In the genomic region with DNA sequence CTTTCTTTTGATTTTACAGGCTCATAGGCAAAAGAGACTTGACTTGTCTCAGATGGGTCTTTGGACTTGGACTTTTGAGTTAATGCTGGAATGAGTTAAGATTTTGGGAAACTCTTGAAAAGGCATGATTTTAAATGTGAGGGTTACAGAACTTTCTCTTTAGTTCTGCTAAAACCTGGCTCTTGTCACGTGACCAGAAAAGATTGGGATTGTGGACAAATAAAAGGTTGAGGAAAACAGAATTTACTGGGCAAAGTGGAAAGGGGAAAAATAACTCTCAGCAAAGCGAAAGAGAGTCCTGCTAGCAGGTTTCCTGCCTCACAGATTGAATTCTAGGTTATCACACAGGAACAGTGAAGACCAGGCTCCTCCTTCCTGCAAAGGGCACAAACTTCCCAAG, we compare ENCODE assay signal across 33 cellular contexts.
"Had no signal": no experiment of that assay in that cellular context is flagged by ENCODE, and none has a peak within 500 bp of the region (broad histone marks: within the 10 kb centered on the region; RNA-seq: fewer than 3 reads in every experiment).

No MANE protein-coding gene starts in this region.

- H3K27me3 ChIP-seq: adrenal gland, ascending aorta, body of pancreas, brain microvascular endothelial cell, cardiac muscle cell had no signal

- ATAC-seq: activated naive CD4-positive, alpha-beta T cell treated with anti-CD3 and anti-CD28 coated beads, Interleukin-2, amount 50 U/mL, for 72 hours; activated naive CD8-positive, alpha-beta T cell treated with anti-CD3 and anti-CD28 coated beads, Interleukin-2, amount 50 U/mL, for 24 hours; activated T-cell treated with anti-CD3 and anti-CD28 coated beads, Interleukin-2, amount 50 U/mL, for 4 hours; activated T-cell treated with anti-CD3 and anti-CD28 coated beads, Interleukin-2, amount 50 U/mL, for 72 hours; activated T-helper 17 cell treated with anti-CD3 and anti-CD28 coated beads, Interleukin-2, amount 50 U/mL, for 72 hours; body of pancreas had no signal

- H3K4me3 ChIP-seq: adrenal gland, ascending aorta, body of pancreas, breast epithelium, cardiac muscle cell had no signal

- H3K36me3 ChIP-seq: adrenal gland, ascending aorta, brain microvascular endothelial cell, breast epithelium, cardiac muscle cell had no signal

- H3K27ac ChIP-seq: adrenal gland, ascending aorta, body of pancreas, brain microvascular endothelial cell, breast epithelium, cardiac muscle cell had no signal

- FAIRE-seq: astrocyte, bronchial epithelial cell had no signal

- H3K9me3 ChIP-seq: adrenal gland, ascending aorta, body of pancreas had no signal

- DNase-seq: activated effector memory CD4-positive, alpha-beta T cell treated with anti-CD3 and anti-CD28 coated beads, Interleukin-2, amount 50 U/mL, for 16 hours; activated effector memory CD4-positive, alpha-beta T cell treated with Interleukin-2 at 50 U/mL for 16 hours; activated gamma-delta T cell; activated gamma-delta T cell treated with Interleukin-2 at 50 U/mL for 16 hours; activated naive CD4-positive, alpha-beta T cell; activated naive CD4-positive, alpha-beta T cell treated with anti-CD3 and anti-CD28 coated beads for 36 hours; activated naive CD4-positive, alpha-beta T cell treated with anti-CD3 and anti-CD28 coated beads, Interleukin-2, amount 10 ng/mL, durations not matched to agents 7 days and 5 days; activated naive CD4-positive, alpha-beta T cell treated with anti-CD3 and anti-CD28 coated beads, Interleukin-2, amount 50 U/mL, for 16 hours; activated naive CD4-positive, alpha-beta T cell treated with Interleukin-2 at 50 U/mL for 16 hours; activated naive CD8-positive, alpha-beta T cell treated with anti-CD3 and anti-CD28 coated beads for 36 hours; activated naive CD8-positive, alpha-beta T cell treated with anti-CD3 and anti-CD28 coated beads, Interleukin-2, amount 10 ng/mL, durations not matched to agents 7 days and 5 days; activated naive CD8-positive, alpha-beta T cell treated with anti-CD3 and anti-CD28 coated beads, Interleukin-2, amount 50 U/mL, for 24 hours; activated T-cell treated with anti-CD3 and anti-CD28 coated beads, Interleukin-2, amount 50 U/mL, for 24 hours; activated T-cell treated with anti-CD3 and anti-CD28 coated beads, Interleukin-2, amount 50 U/mL, for 4 hours; activated T-cell treated with anti-CD3 and anti-CD28 coated beads, Interleukin-2, amount 50 U/mL, for 48 hours; activated T-cell treated with anti-CD3 and anti-CD28 coated beads, Interleukin-2, amount 50 U/mL, for 72 hours; adrenal gland; amniotic stem cell; amygdala; anterior cingulate cortex; aorta; body of pancreas; brain microvascular endothelial cell; caudate nucleus; central memory CD4-positive, alpha-beta T cell; cerebellar nuclear complex had no signal

- H3K4me1 ChIP-seq: adrenal gland, ascending aorta, body of pancreas, breast epithelium had no signal
